1 cellular context compared by ENCODE assay signal in genomic region chr17:7239091-7240027, GRCh38.
A peak's percentile ranks its signal among the peaks of the same experiment; 100 is the strongest.
TF ChIP-seq lines count a peak whose summit lies in the region.

TSS of gene PHF23 (minus strand) at chr17:7239457. CDS start at chr17:7239279, 178 bp downstream.

TF ChIP-seq in HEK293, 187 proteins besides CTCF, POLR2A, EP300 and RAD21 (continued from another document and continues in another):
- TF ChIP-seq ZNF791 (tag by site-specific recombination; IDR thresholded peaks at IDR 0.05) (no peak), ZNF280D (tag by site-specific recombination; IDR thresholded peaks at IDR 0.05) (no peak), ZNF561 (tag by site-specific recombination; IDR thresholded peaks at IDR 0.05; ENCODE audit: borderline replicate concordance) (peak; percentile 90; the same call in 1 of the 2 replicates), ZNF776 (tag by site-specific recombination; IDR thresholded peaks at IDR 0.05; ENCODE audit: borderline replicate concordance) (no peak), HOXA7 (CRISPR knock-in tag; IDR thresholded peaks at IDR 0.05; ENCODE audit: borderline replicate concordance) (no peak), ZNF394 (tag by site-specific recombination; IDR thresholded peaks at IDR 0.05; ENCODE audit: borderline replicate concordance) (peak; percentile 65; the same call in 1 of the 2 replicates), ZNF274 (IDR thresholded peaks at IDR 0.05; ENCODE audit: low read length) (no peak), ZNF274 (tag by site-specific recombination; IDR thresholded peaks at IDR 0.05; ENCODE audit: borderline replicate concordance) (no peak), ZNF623 (tag by site-specific recombination; IDR thresholded peaks at IDR 0.05) (no peak; the same call in 1 of the 2 replicates), SCRT1 (tag by site-specific recombination; IDR thresholded peaks at IDR 0.05; ENCODE audit: borderline replicate concordance) (no peak), TCF7L2 (IDR thresholded peaks at IDR 0.05; ENCODE audit: borderline replicate concordance, low read depth, low read length) (no peak), ZNF266 (tag by site-specific recombination; IDR thresholded peaks at IDR 0.05; ENCODE audit: low read depth) (no peak), KLF17 (tag by site-specific recombination; IDR thresholded peaks at IDR 0.05) (no peak), ZNF157 (tag by site-specific recombination; IDR thresholded peaks at IDR 0.05) (no peak), ZNF248 (tag by site-specific recombination; IDR thresholded peaks at IDR 0.05) (no peak), ZNF18 (tag by site-specific recombination; IDR thresholded peaks at IDR 0.05) (no peak), ZBTB49 (tag by site-specific recombination; IDR thresholded peaks at IDR 0.05; ENCODE audit: low read depth) (no peak), IKZF3 (tag by site-specific recombination; IDR thresholded peaks at IDR 0.05) (peak; percentile 74), ZNF560 (tag by site-specific recombination; IDR thresholded peaks at IDR 0.05; ENCODE audit: borderline replicate concordance) (no peak), ZNF548 (tag by site-specific recombination; IDR thresholded peaks at IDR 0.05) (no peak), KLF9 (tag by site-specific recombination; IDR thresholded peaks at IDR 0.05; ENCODE audit: low read depth) (peak; percentile 66; the same call in 1 of the 2 replicates), REPIN1 (tag by site-specific recombination; IDR thresholded peaks at IDR 0.05; ENCODE audit: low read depth) (no peak), ZNF239 (tag by site-specific recombination; IDR thresholded peaks at IDR 0.05) (no peak), ZNF335 (tag by site-specific recombination; conservative IDR thresholded peaks at IDR 0.05) (peak; percentile 79), PRDM1 (tag by site-specific recombination; IDR thresholded peaks at IDR 0.05) (no peak), SETDB1 (IDR thresholded peaks at IDR 0.05; ENCODE audit: insufficient read length, low read length) (no peak), ZNF530 (tag by site-specific recombination; IDR thresholded peaks at IDR 0.05; ENCODE audit: low read depth) (no peak), ZBTB7A (tag by site-specific recombination; IDR thresholded peaks at IDR 0.05; ENCODE audit: low read depth) (no peak), ZNF155 (tag by site-specific recombination; IDR thresholded peaks at IDR 0.05) (no peak), ZNF558 (tag by site-specific recombination; IDR thresholded peaks at IDR 0.05) (no peak), ZNF175 (tag by site-specific recombination; IDR thresholded peaks at IDR 0.05) (no peak), ZNF138 (tag by site-specific recombination; IDR thresholded peaks at IDR 0.05; ENCODE audit: borderline replicate concordance) (no peak), ZNF362 (tag by site-specific recombination; IDR thresholded peaks at IDR 0.05) (no peak), ZNF391 (tag by site-specific recombination; IDR thresholded peaks at IDR 0.05; ENCODE audit: borderline replicate concordance, low read depth) (no peak), ZNF501 (tag by site-specific recombination; IDR thresholded peaks at IDR 0.05) (peak; percentile 37; the same call in 1 of the 2 replicates), ZBTB6 (tag by site-specific recombination; IDR thresholded peaks at IDR 0.05) (no peak), MEIS1 (CRISPR knock-in tag; IDR thresholded peaks at IDR 0.05; ENCODE audit: borderline replicate concordance) (no peak), ZSCAN18 (tag by site-specific recombination; IDR thresholded peaks at IDR 0.05) (no peak), PRDM4 (tag by site-specific recombination; IDR thresholded peaks at IDR 0.05) (0 out of 2 replicates have a peak, but pooled peaks have one; percentile 14), ZNF112 (tag by site-specific recombination; IDR thresholded peaks at IDR 0.05) (no peak), ZNF768 (tag by site-specific recombination; IDR thresholded peaks at IDR 0.05) (no peak)
